16 cellular contexts compared by ENCODE assay signal in the genomic region with DNA sequence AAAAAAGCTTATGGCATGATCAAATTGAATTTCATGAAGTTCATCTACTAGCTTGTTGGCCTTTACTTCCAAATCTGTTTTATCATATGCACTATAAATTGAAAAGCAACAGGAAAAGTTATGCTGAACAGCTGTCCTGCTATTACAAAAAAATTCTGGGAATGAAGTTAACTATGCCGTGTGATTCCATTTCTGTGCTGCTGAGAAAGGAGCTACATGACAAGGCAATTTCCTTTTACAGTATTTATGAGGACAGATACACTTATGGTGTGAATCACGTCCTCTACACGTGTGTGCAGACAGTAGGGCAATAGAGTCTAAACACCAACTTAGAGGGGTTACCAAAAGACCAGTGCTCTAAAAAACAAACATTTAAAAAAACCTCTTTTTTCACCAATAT.
A peak's percentile ranks its signal among the peaks of the same experiment; 100 is the strongest.
DNase-seq lines count a peak whose midpoint lies in the region; ATAC-seq, FAIRE-seq and TF ChIP-seq lines count a peak whose summit lies in the region.
"Had no signal": no experiment of that assay in that cellular context is flagged by ENCODE, and none has a peak within 500 bp of the region (broad histone marks: within the 10 kb centered on the region; RNA-seq: fewer than 3 reads in every experiment).

No MANE protein-coding gene starts in this region.

- H3K36me3 ChIP-seq in GM23248 (ENCODE audit: low read depth) (no peaks in the 10 kb centered on the region), pancreas (no peaks in the 10 kb centered on the region)

- H3K9me3 ChIP-seq in GM23248 (ENCODE audit: low read depth) (no peaks in the 10 kb centered on the region), pancreas (no peaks in the 10 kb centered on the region)

- no peaks in the 10 kb centered on the region for H4K20me1 ChIP-seq in GM23248 (ENCODE audit: insufficient read depth)

- H3K4me2 ChIP-seq in GM23248 (ENCODE audit: unreplicated experiment), result no peak overlapping the region

- no peak overlapping the region for H2AFZ ChIP-seq in GM23248

- ATAC-seq in pancreas, result no peak
- ATAC-seq: Right ventricle myocardium inferior had no signal

- intact Hi-C loops in pancreas (cut with DNase I), result no loop called here

- H3K4me1 ChIP-seq in GM23248 (ENCODE audit: insufficient read depth) (no peaks in the 10 kb centered on the region), pancreas (no peaks in the 10 kb centered on the region)

- no peak overlapping the region for H3K9ac ChIP-seq in GM23248

- CTCF ChIA-PET in AG04449 (lab: Yijun Ruan, JAX), result interaction anchor here (1.0 to 2.8 kb wide), 2 partner anchors 10 to 32 kb away, joined by 3 to 6 read pairs; no protein-coding TSS in a partner anchor

- H3K4me3 ChIP-seq in AG04449 (ENCODE audit: low read depth, low read length) (no peak overlapping the region), GM23248 (no peak overlapping the region), pancreas (no peak overlapping the region)

- TF ChIP-seq CTCF in AG04449 (IDR thresholded peaks at IDR 0.05; ENCODE audit: insufficient read depth, low read length, missing control alignments) (no peak), pancreas (IDR thresholded peaks at IDR 0.05) (no peak)

- in situ Hi-C loops in GM23248 (cut with MboI), result no loop called here

- POLR2A ChIA-PET in AG04449 (lab: Yijun Ruan, JAX), result interaction anchor here (0.7 kb wide), 1 partner anchor 32 kb away, joined by 3 read pairs; no protein-coding TSS in a partner anchor

- DNase-seq in AG04449 (ENCODE audit: low read depth, low spot score) (peak; percentile 47), GM23248 (peak; percentile 6), dedifferentiated amniotic fluid mesenchymal stem cell (ENCODE audit: extremely low spot score) (peak; percentile 27), lung microvascular endothelial cell (ENCODE audit: low read depth in 2 of 2) (peak; percentile 28 to 62), pancreas (no peak)
- no peak for DNase-seq in activated CD4-positive, CD25-positive, alpha-beta regulatory T cell treated with anti-CD3 and anti-CD28 coated beads, Interleukin-2, amount 50 U/mL, for 72 hours
- no peak for DNase-seq in stimulated activated CD4-positive, alpha-beta T cell treated with anti-CD3 and anti-CD28 coated beads, Interleukin-12 subunit alpha, Interleukin-12 subunit beta, amount 100 ng/mL, for 4 hours
- DNase-seq in stimulated activated CD4-positive, alpha-beta T cell treated with anti-CD3 and anti-CD28 coated beads, Interleukin-4, amount 100 ng/mL, for 4 hours, result no peak
- DNase-seq: 8988T, HFFc6, MM.1S, NCI-H1105, NCI-H187, NCI-H774 had no signal

- no peak overlapping the region for H3K27ac ChIP-seq in GM23248
- H3K27ac ChIP-seq in pancreas, result no peak overlapping the region

- WGBS in GM23248 (ENCODE audit: low coverage in 1 of 2, low lambda C conversion rate in 2 of 2, missing lambda C conversion rate in 2 of 2), 2 experiments, result 80 to 86% methylated on average over 3 of the region's 3 CpGs
- WGBS in pancreas, 2 donors, result 64 to 78% methylated on average over 3 of the region's 3 CpGs

- no peaks in the 10 kb centered on the region for H3K79me2 ChIP-seq in GM23248 (ENCODE audit: insufficient read depth)

- no peaks in the 10 kb centered on the region for H3K9me2 ChIP-seq in GM23248 (ENCODE audit: insufficient read depth)

- H3K27me3 ChIP-seq in GM23248 (replicated peaks; ENCODE audit: insufficient read depth) (no peaks in the 10 kb centered on the region), pancreas (no peaks in the 10 kb centered on the region)

- FAIRE-seq in pancreas (lab: Jason Lieb, UNC), result no peak
- FAIRE-seq: G401.6 had no signal

- no peaks in the 10 kb centered on the region for H3F3A ChIP-seq in GM23248 (ENCODE audit: insufficient read depth)

Comparison
In these comparisons a context has a peak if more than half of its experiments do, and no peak if none do; other contexts are left out.
1. DNase-seq: peak in AG04449 (single experiment), GM23248 (single experiment), dedifferentiated amniotic fluid mesenchymal stem cell (single experiment) and lung microvascular endothelial cell (2 of 2); none in activated CD4-positive, CD25-positive, alpha-beta regulatory T cell treated with anti-CD3 and anti-CD28 coated beads, Interleukin-2, amount 50 U/mL, for 72 hours (single experiment), pancreas (0 of 6), stimulated activated CD4-positive, alpha-beta T cell treated with anti-CD3 and anti-CD28 coated beads, Interleukin-12 subunit alpha, Interleukin-12 subunit beta, amount 100 ng/mL, for 4 hours (single experiment) and stimulated activated CD4-positive, alpha-beta T cell treated with anti-CD3 and anti-CD28 coated beads, Interleukin-4, amount 100 ng/mL, for 4 hours (0 of 2).